In the genomic region with DNA sequence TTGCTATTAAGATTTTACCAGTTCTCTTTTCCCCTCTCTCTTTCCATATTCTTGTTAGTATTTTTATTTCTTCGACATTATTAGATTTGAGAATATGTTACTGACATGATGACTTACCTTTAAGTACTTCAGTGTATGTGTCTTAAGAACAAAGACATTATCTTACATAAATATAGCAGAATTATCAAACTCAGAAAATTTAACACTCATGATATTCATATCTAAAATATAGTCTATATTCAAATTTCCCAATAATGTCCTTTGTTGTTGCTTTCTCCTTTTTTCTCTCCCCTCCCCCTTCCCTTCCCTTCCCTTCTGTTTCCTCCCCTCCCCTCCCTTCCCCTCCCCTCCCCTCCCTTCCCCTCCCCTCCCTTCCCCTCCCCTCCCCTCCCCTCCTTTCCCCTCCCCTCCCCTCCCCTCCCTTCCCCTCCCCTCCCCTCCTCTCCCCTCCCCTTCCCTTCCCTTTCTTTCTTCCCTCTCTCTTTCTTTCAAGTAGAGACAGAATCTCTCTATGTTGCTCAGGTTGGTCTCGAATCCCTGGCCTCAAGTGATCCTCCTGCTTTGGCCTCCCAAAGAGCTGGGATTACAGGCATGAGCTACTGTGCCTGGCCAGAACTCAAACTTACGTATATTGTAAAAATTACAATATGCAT, we compare ENCODE assay signal across 28 cellular contexts.
"Had no signal": no experiment of that assay in that cellular context is flagged by ENCODE, and none has a peak within 500 bp of the region (broad histone marks: within the 10 kb centered on the region; RNA-seq: fewer than 3 reads in every experiment).

No MANE protein-coding gene starts in this region.

- ATAC-seq: effector memory CD8-positive, alpha-beta T cell; esophagus mucosa; foreskin keratinocyte; gastrocnemius medialis; gastroesophageal sphincter; heart left ventricle; heart right ventricle had no signal

- FAIRE-seq: endometrium, endothelial cell of umbilical vein had no signal

- H3K79me2 ChIP-seq: hepatocyte had no signal

- H2AFZ ChIP-seq: hepatocyte had no signal

- H3K27ac Mint-ChIP-seq: dendritic cell treated with granulocyte-macrophage colony-stimulating factor and Interleukin-4, amounts not matched to agents 40 ng/mL and 50 ng/mL, for 4 days; effector memory CD8-positive, alpha-beta T cell; endodermal cell had no signal

- H3K4me3 ChIP-seq: colonic mucosa, coronary artery, dorsolateral prefrontal cortex, esophagus muscularis mucosa, esophagus squamous epithelium, gastrocnemius medialis, gastroesophageal sphincter, heart left ventricle, heart right ventricle, hepatocyte had no signal

- H3K36me3 ChIP-seq: colonic mucosa, esophagus muscularis mucosa, esophagus squamous epithelium, gastrocnemius medialis, gastroesophageal sphincter, heart left ventricle, heart right ventricle had no signal

- H3K4me2 ChIP-seq: hepatocyte had no signal

- H3K27ac ChIP-seq: colonic mucosa, coronary artery, dorsolateral prefrontal cortex, epithelial cell of prostate, esophagus muscularis mucosa, esophagus squamous epithelium, foreskin keratinocyte, gastrocnemius medialis, gastroesophageal sphincter, heart left ventricle, heart right ventricle, hepatocyte had no signal

- H3K4me3 Mint-ChIP-seq: dendritic cell treated with granulocyte-macrophage colony-stimulating factor and Interleukin-4, amounts not matched to agents 40 ng/mL and 50 ng/mL, for 4 days; effector memory CD8-positive, alpha-beta T cell; endodermal cell had no signal

- H3K27me3 ChIP-seq: colonic mucosa, dorsolateral prefrontal cortex, foreskin keratinocyte, gastroesophageal sphincter, hepatocyte had no signal

- DNase-seq: colonic mucosa; cortex of kidney; dermis blood vessel endothelial cell; dorsolateral prefrontal cortex; effector CD4-positive, alpha-beta T cell; effector CD8-positive, alpha-beta T cell; effector memory CD4-positive, alpha-beta T cell; effector memory CD8-positive, alpha-beta T cell; endodermal cell; erythroblast; esophagus squamous epithelium; foreskin fibroblast; foreskin keratinocyte; foreskin melanocyte; gastrocnemius medialis; glutamatergic neuron; head of caudate nucleus; heart left ventricle; heart right ventricle had no signal

- H3K4me1 ChIP-seq: colonic mucosa, foreskin keratinocyte, gastrocnemius medialis had no signal

- H3K9me3 ChIP-seq: colonic mucosa, esophagus squamous epithelium, gastrocnemius medialis had no signal
